1 cellular context compared by ENCODE assay signal in genomic region chr7:99261646-99262045, GRCh38.
TF ChIP-seq lines count a peak whose summit lies in the region.

No MANE protein-coding gene starts in this region.

TF ChIP-seq in K562, 482 proteins besides CTCF, POLR2A, EP300 and RAD21:
- no peak for TF ChIP-seq ZNF77 (CRISPR knock-in tag; IDR thresholded peaks at IDR 0.05)
- no peak for TF ChIP-seq MAZ (CRISPR knock-in tag; conservative IDR thresholded peaks at IDR 0.05 in 1 of 2, IDR thresholded peaks at IDR 0.05 in 1 of 2)
- TF ChIP-seq CC2D1A (IDR thresholded peaks at IDR 0.05) = no peak
- no peak for TF ChIP-seq BRF1 (IDR thresholded peaks at IDR 0.05; ENCODE audit: borderline replicate concordance, extremely low read depth, insufficient read length)
- TF ChIP-seq MEIS2 (IDR thresholded peaks at IDR 0.05; ENCODE audit: partially characterized antibody) = no peak
- TF ChIP-seq NR1H2 (CRISPR knock-in tag; IDR thresholded peaks at IDR 0.05) = no peak
- TF ChIP-seq ZNF354B (CRISPR knock-in tag; IDR thresholded peaks at IDR 0.05) = no peak
- TF ChIP-seq HBP1 (CRISPR knock-in tag; IDR thresholded peaks at IDR 0.05) = no peak
- TF ChIP-seq ESRRA (IDR thresholded peaks at IDR 0.05; ENCODE audit: borderline replicate concordance, low read depth) = no peak
- no peak for TF ChIP-seq SOX6 (IDR thresholded peaks at IDR 0.05)
- no peak for TF ChIP-seq SIN3A (IDR thresholded peaks at IDR 0.05; ENCODE audit: borderline replicate concordance in 2 of 2, control insufficient read depth in 1 of 2, low read depth in 2 of 2, low read length in 2 of 2)
- no peak for TF ChIP-seq ZNF280A (IDR thresholded peaks at IDR 0.05; ENCODE audit: low read depth, partially characterized antibody)
- TF ChIP-seq ZSCAN29 (IDR thresholded peaks at IDR 0.05) = no peak
- TF ChIP-seq, protein P1, sequence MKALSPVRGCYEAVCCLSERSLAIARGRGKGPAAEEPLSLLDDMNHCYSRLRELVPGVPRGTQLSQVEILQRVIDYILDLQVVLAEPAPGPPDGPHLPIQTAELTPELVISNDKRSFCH (CRISPR knock-in tag; IDR thresholded peaks at IDR 0.05) = no peak
- TF ChIP-seq, protein P1 (tag; IDR thresholded peaks at IDR 0.05) = no peak
- TF ChIP-seq FIP1L1 (IDR thresholded peaks at IDR 0.05; ENCODE audit: low read depth, low read length, poor library complexity, severe bottlenecking) = no peak
- no peak for TF ChIP-seq CXXC5 (CRISPR knock-in tag; IDR thresholded peaks at IDR 0.05)
- no peak for TF ChIP-seq KDM1A (IDR thresholded peaks at IDR 0.05)
- TF ChIP-seq ERF (CRISPR knock-in tag; IDR thresholded peaks at IDR 0.05) = no peak
